ENCODE assay signal across 17 cellular contexts in the genomic region with DNA sequence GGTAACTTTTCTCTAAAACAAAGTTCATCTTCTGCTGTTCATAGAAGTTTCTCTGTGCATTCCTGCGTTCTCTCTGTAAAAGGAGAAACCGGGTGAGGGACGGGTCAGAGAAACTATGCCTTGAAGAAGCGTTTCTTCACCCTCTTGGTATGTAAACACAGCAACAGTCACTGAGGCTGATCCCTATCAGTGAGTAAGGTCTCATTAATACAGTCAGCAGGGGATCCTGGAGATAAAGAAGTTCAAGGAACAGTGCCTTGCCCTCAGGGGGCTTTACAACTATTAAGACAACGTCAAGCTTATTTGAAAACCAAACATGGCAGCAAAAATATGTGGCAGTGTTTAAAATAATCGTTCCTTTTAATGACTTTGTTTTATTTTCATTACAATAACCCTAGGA.
DNase-seq lines count a peak whose midpoint lies in the region; ATAC-seq and TF ChIP-seq lines count a peak whose summit lies in the region.
"Had no signal": no experiment of that assay in that cellular context is flagged by ENCODE, and none has a peak within 500 bp of the region (broad histone marks: within the 10 kb centered on the region; RNA-seq: fewer than 3 reads in every experiment).

No MANE protein-coding gene starts in this region.

- H3K27ac ChIP-seq in mammary epithelial cell (ENCODE audit: insufficient read depth, low read depth, low read length) (no peak overlapping the region), breast epithelium (no peak overlapping the region), foreskin keratinocyte (no peak overlapping the region)
- H3K27ac ChIP-seq: transverse colon had no signal

- WGBS in mammary epithelial cell (ENCODE audit: low coverage, missing lambda C conversion rate) = 30% methylated on average over 6 of the region's 6 CpGs

- H4K20me1 ChIP-seq in mammary epithelial cell (ENCODE audit: insufficient read depth, low read length) = no peaks in the 10 kb centered on the region

- no peak overlapping the region for H3K4me2 ChIP-seq in mammary epithelial cell (ENCODE audit: insufficient read depth, low read depth, low read length)

- peak; percentile 57 for DNase-seq in mammary epithelial cell
- DNase-seq in breast epithelium (ENCODE audit: low spot score in 2 of 2) = no peak
- DNase-seq in astrocyte of the spinal cord (ENCODE audit: low read depth, low spot score) = peak; percentile 67
- peak in 1 of 2 donors; percentile 76 for DNase-seq in foreskin keratinocyte
- no peak for DNase-seq in DMS 273 (lab: John Stamatoyannopoulos, UW; ENCODE audit: unreplicated experiment)
- DNase-seq in NCI-H2029 treated with DMSO at 0.1 percent for 48 hours (lab: John Stamatoyannopoulos, UW) = no peak
- no peak for DNase-seq in DMS79 treated with DMSO at 0.1 percent for 48 hours (lab: John Stamatoyannopoulos, UW)
- DNase-seq in HuH-7 (ENCODE audit: low spot score) = no peak
- DNase-seq: 8988T; activated naive CD8-positive, alpha-beta T cell treated with anti-CD3 and anti-CD28 coated beads, Interleukin-2, amount 50 U/mL, for 24 hours; effector memory CD8-positive, alpha-beta T cell; kidney glomerular epithelial cell; MG63; natural killer cell; NCI-H1436 treated with DMSO at 0.1 percent for 48 hours; transverse colon had no signal

- in situ Hi-C loops in mammary epithelial cell (cut with MboI; ENCODE audit: low sequenced_read_pairs in 2 of 2) (no loop called here), astrocyte of the spinal cord (cut with HindIII; ENCODE audit: low sequenced_read_pairs) (no loop called here)

- H2AFZ ChIP-seq in mammary epithelial cell (ENCODE audit: low read depth, low read length) = peak overlapping the region; percentile 4

- H3K4me3 ChIP-seq in mammary epithelial cell (replicated peaks in 1 of 3; ENCODE audit: insufficient read depth in 1 of 3, low read depth in 2 of 3, low read length in 3 of 3) (no peak overlapping the region), breast epithelium (no peak overlapping the region), astrocyte of the spinal cord (ENCODE audit: low read depth, low read length) (no peak overlapping the region)
- H3K4me3 ChIP-seq: MG63, transverse colon had no signal

- BruUV-seq in mammary epithelial cell (replicated peaks; lab: Mats Ljungman, UMichigan) = no TSS peak

- H3K79me2 ChIP-seq in mammary epithelial cell (ENCODE audit: insufficient read depth, low read length) = no peaks in the 10 kb centered on the region

- no peaks in the 10 kb centered on the region for H3K36me3 ChIP-seq in mammary epithelial cell (ENCODE audit: insufficient read depth, low read length)
- H3K36me3 ChIP-seq in breast epithelium = no peaks in the 10 kb centered on the region
- H3K36me3 ChIP-seq: MG63, transverse colon had no signal

- dilution Hi-C loops in mammary epithelial cell (cut with HindIII; ENCODE audit: low sequenced_read_pairs) = no loop called here

- intact Hi-C loops in mammary epithelial cell (cut with micrococcal nuclease) (loop anchor here (5.0 kb wide), 1 partner anchor 454 kb away; no protein-coding TSS in a partner anchor), breast epithelium (cut with DNase I; ENCODE audit: low total_unique reads) (no loop called here)

- no peak overlapping the region for H3K9ac ChIP-seq in mammary epithelial cell (ENCODE audit: insufficient read depth, low read length)

- peak; percentile 20 for ATAC-seq in foreskin keratinocyte
- ATAC-seq: activated naive CD8-positive, alpha-beta T cell treated with anti-CD3 and anti-CD28 coated beads, Interleukin-2, amount 50 U/mL, for 24 hours; effector memory CD8-positive, alpha-beta T cell; HepG2; natural killer cell had no signal

- no peak for TF ChIP-seq CTCF in mammary epithelial cell (conservative IDR thresholded peaks at IDR 0.05 in 1 of 2, IDR thresholded peaks at IDR 0.05 in 1 of 2; ENCODE audit: extremely low read depth in 1 of 2, insufficient read depth in 1 of 2, low read depth in 1 of 2, low read length in 2 of 2)
- no peak for TF ChIP-seq CTCF in breast epithelium (IDR thresholded peaks at IDR 0.05)
- TF ChIP-seq CTCF in astrocyte of the spinal cord (IDR thresholded peaks at IDR 0.05; ENCODE audit: low read depth, low read length) = no peak
- no peak for TF ChIP-seq CTCF in foreskin keratinocyte (conservative IDR thresholded peaks at IDR 0.05)

- no peaks in the 10 kb centered on the region for H3K9me3 ChIP-seq in mammary epithelial cell (replicated peaks; ENCODE audit: insufficient read depth, low read length)
- H3K9me3 ChIP-seq in breast epithelium = peaks cover 0 to 6% of the 10 kb centered on the region in 2 donors
- H3K9me3 ChIP-seq: MG63 had no signal

- H3K4me1 ChIP-seq in mammary epithelial cell (ENCODE audit: insufficient read depth, low read length) (no peaks in the 10 kb centered on the region), breast epithelium (no peaks in the 10 kb centered on the region), foreskin keratinocyte (no peaks in the 10 kb centered on the region)
- H3K4me1 ChIP-seq: transverse colon had no signal

- no peak for TF ChIP-seq POLR2A in breast epithelium (IDR thresholded peaks at IDR 0.05)

- H3K27me3 ChIP-seq in mammary epithelial cell (ENCODE audit: insufficient read depth, low read length) (no peaks in the 10 kb centered on the region), breast epithelium (no peaks in the 10 kb centered on the region), foreskin keratinocyte (peaks cover 2% of the 10 kb centered on the region)
- H3K27me3 ChIP-seq: MG63, transverse colon had no signal

- CTCF ChIA-PET in mammary epithelial cell (lab: Charles Lee; ENCODE audit: low non-redundant PET) = no interaction called here

Comparison
In these comparisons a context has a peak if more than half of its experiments do, and no peak if none do; other contexts are left out.
1. DNase-seq: peak in mammary epithelial cell (single experiment) and astrocyte of the spinal cord (single experiment); none in breast epithelium (0 of 2), DMS 273 (single experiment), NCI-H2029 treated with DMSO at 0.1 percent for 48 hours (single experiment), DMS79 treated with DMSO at 0.1 percent for 48 hours (single experiment) and HuH-7 (single experiment).